ENCODE assay signal across 1 cellular context in genomic region chr14:105034314-105035039, GRCh38.
A peak's percentile ranks its signal among the peaks of the same experiment; 100 is the strongest.
TF ChIP-seq lines count a peak whose summit lies in the region.

No MANE protein-coding gene starts in this region.

TF ChIP-seq in HepG2, 621 proteins besides CTCF, POLR2A, EP300 and RAD21:
- TF ChIP-seq, protein P1, sequence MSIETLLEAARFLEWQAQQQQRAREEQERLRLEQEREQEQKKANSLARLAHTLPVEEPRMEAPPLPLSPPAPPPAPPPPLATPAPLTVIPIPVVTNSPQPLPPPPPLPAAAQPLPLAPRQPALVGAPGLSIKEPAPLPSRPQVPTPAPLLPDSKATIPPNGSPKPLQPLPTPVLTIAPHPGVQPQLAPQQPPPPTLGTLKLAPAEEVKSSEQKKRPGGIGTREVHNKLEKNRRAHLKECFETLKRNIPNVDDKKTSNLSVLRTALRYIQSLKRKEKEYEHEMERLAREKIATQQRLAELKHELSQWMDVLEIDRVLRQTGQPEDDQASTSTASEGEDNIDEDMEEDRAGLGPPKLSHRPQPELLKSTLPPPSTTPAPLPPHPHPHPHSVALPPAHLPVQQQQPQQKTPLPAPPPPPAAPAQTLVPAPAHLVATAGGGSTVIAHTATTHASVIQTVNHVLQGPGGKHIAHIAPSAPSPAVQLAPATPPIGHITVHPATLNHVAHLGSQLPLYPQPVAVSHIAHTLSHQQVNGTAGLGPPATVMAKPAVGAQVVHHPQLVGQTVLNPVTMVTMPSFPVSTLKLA (IDR thresholded peaks at IDR 0.05) = peak; percentile 58; the same call in 1 of the 2 replicates
- no peak for TF ChIP-seq ZNF460 (CRISPR knock-in tag; IDR thresholded peaks at IDR 0.05; ENCODE audit: borderline replicate concordance)
- no peak for TF ChIP-seq ZNF704 (CRISPR knock-in tag; IDR thresholded peaks at IDR 0.05; ENCODE audit: borderline replicate concordance)
- TF ChIP-seq HMGXB3 (CRISPR knock-in tag; IDR thresholded peaks at IDR 0.05; ENCODE audit: borderline replicate concordance) = no peak
- no peak for TF ChIP-seq KDM5A (IDR thresholded peaks at IDR 0.05; ENCODE audit: borderline replicate concordance, low read length)
- TF ChIP-seq ZNF318 (CRISPR knock-in tag; IDR thresholded peaks at IDR 0.05) = no peak
- TF ChIP-seq, protein P2, sequence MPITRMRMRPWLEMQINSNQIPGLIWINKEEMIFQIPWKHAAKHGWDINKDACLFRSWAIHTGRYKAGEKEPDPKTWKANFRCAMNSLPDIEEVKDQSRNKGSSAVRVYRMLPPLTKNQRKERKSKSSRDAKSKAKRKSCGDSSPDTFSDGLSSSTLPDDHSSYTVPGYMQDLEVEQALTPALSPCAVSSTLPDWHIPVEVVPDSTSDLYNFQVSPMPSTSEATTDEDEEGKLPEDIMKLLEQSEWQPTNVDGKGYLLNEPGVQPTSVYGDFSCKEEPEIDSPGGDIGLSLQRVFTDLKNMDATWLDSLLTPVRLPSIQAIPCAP (CRISPR knock-in tag; IDR thresholded peaks at IDR 0.05; ENCODE audit: low read depth) = no peak
- TF ChIP-seq NPAS2 (CRISPR knock-in tag; IDR thresholded peaks at IDR 0.05; ENCODE audit: borderline replicate concordance) = no peak
- no peak for TF ChIP-seq ESRRA (CRISPR knock-in tag; IDR thresholded peaks at IDR 0.05; ENCODE audit: low read depth)
